Comparison of ENCODE assay signal across 1 cellular context in the genomic region with DNA sequence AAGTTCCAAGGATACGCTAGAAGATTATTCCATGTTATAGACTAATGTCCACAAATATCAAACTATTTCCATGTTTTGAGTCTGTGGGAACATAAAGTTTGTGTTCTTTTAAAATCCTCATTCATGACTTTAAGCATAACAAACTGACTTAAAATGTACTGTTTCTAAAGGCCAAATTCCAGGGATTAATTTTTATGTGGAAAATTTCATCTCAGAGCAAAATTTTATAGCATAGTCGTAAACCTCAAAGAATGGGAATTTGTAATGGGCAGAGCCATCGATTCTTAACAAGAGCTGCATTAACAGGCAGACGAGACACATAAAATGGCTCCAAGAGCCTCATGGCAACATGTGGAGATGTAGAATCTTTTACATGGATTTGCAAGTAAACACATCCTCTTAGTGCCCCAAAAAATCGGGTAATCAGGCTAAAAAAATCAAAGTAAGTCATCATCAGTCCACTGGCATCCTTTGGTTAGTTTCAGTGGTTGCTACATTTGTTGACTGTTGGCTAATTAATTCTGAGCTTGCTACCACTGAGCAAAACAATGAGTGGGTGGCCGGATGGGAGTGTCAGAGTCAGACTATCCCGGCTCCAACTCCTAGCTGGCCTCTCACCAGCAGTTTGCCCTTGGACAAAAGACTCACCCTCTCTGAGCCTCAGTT.
TF ChIP-seq lines count a peak whose summit lies in the region.

No MANE protein-coding gene starts in this region.

TF ChIP-seq in endothelial cell of umbilical vein, 7 proteins besides CTCF, POLR2A, EP300 and RAD21 (continued from another document):
- no peak for TF ChIP-seq FOS (IDR thresholded peaks at IDR 0.05; ENCODE audit: borderline replicate concordance, insufficient read depth, low read length)
- TF ChIP-seq POLR2AphosphoS5 (IDR thresholded peaks at IDR 0.05; ENCODE audit: insufficient read depth, low read depth, low read length): no peak
- TF ChIP-seq EZH2 (IDR thresholded peaks at IDR 0.05; ENCODE audit: borderline replicate concordance, low read depth, low read length, severe bottlenecking): no peak
TF ChIP-seq in endothelial cell of umbilical vein: peak in this region for 0.
